ENCODE assay signal across 1 cellular context in genomic region chr1:20733361-20733975, GRCh38.
TF ChIP-seq lines count a peak whose summit lies in the region.

No MANE protein-coding gene starts in this region.

TF ChIP-seq in GM23338, 12 proteins besides CTCF, POLR2A, EP300 and RAD21 (continued from another document):
- TF ChIP-seq, protein P1, sequence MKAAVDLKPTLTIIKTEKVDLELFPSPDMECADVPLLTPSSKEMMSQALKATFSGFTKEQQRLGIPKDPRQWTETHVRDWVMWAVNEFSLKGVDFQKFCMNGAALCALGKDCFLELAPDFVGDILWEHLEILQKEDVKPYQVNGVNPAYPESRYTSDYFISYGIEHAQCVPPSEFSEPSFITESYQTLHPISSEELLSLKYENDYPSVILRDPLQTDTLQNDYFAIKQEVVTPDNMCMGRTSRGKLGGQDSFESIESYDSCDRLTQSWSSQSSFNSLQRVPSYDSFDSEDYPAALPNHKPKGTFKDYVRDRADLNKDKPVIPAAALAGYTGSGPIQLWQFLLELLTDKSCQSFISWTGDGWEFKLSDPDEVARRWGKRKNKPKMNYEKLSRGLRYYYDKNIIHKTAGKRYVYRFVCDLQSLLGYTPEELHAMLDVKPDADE (IDR thresholded peaks at IDR 0.05): no peak
- TF ChIP-seq NANOG (IDR thresholded peaks at IDR 0.05; ENCODE audit: borderline replicate concordance) (no peak), CREB1 (CRISPR knock-in tag; IDR thresholded peaks at IDR 0.05; ENCODE audit: low read depth) (no peak), EZH2phosphoT487 (IDR thresholded peaks at IDR 0.05; ENCODE audit: unreplicated experiment) (no peak), JUNB (IDR thresholded peaks at IDR 0.05; ENCODE audit: unreplicated experiment) (no peak), ZNF331 (CRISPR knock-in tag; IDR thresholded peaks at IDR 0.05; ENCODE audit: low read depth) (no peak), STAT1 (IDR thresholded peaks at IDR 0.05; ENCODE audit: unreplicated experiment) (no peak)
- TF ChIP-seq, protein P2, sequence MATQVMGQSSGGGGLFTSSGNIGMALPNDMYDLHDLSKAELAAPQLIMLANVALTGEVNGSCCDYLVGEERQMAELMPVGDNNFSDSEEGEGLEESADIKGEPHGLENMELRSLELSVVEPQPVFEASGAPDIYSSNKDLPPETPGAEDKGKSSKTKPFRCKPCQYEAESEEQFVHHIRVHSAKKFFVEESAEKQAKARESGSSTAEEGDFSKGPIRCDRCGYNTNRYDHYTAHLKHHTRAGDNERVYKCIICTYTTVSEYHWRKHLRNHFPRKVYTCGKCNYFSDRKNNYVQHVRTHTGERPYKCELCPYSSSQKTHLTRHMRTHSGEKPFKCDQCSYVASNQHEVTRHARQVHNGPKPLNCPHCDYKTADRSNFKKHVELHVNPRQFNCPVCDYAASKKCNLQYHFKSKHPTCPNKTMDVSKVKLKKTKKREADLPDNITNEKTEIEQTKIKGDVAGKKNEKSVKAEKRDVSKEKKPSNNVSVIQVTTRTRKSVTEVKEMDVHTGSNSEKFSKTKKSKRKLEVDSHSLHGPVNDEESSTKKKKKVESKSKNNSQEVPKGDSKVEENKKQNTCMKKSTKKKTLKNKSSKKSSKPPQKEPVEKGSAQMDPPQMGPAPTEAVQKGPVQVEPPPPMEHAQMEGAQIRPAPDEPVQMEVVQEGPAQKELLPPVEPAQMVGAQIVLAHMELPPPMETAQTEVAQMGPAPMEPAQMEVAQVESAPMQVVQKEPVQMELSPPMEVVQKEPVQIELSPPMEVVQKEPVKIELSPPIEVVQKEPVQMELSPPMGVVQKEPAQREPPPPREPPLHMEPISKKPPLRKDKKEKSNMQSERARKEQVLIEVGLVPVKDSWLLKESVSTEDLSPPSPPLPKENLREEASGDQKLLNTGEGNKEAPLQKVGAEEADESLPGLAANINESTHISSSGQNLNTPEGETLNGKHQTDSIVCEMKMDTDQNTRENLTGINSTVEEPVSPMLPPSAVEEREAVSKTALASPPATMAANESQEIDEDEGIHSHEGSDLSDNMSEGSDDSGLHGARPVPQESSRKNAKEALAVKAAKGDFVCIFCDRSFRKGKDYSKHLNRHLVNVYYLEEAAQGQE (IDR thresholded peaks at IDR 0.05; ENCODE audit: unreplicated experiment): no peak
TF ChIP-seq in GM23338: peak in this region for 0.
